ENCODE assay signal across 1 cellular context in the genomic region with DNA sequence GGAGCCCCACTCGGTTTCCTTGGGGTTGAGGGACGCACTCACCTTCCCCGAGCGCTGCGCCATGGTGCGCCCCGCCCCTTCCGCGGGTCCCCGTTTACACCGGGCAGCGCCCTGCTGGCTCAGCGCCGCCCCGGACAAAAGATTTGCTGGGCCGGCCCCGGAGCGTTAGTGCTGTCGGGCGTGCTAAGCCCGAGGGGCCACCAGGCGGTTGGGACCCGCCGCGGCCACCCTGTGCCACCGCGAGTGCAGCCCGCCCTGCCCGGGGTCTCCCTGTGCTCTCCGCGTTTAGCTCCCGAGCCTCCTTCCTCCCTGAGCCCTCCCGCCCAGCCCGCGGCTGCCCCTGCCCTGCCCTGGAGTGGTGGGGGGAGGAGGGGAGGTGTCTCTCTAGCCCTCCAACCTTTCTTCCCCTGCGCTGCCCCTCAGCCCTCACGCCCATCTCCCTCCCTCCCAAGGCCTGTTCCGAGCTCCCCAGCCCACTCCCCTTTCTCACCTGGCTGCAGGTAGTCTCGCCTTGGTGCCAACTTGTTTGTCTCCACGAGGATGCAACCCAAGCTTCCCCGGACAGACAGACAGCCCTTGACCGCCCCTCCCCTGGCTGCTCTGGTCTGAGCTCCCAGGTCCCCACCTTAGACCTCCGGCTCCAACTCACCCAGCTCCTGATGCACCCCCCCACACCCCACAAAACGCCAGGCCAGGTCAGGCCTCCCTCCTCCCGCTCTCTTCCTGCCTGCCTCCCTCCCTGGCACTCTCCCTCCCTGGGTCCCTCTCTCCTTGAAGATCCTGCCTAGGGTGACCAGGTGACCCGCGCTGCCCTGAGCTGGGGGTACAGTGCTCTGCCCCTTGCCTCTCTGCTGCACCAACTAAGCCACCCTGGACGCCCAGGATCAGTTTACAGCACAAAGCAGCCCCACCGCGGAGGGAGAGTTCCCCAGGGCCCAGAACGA.
A peak's percentile ranks its signal among the peaks of the same experiment; 100 is the strongest.
TF ChIP-seq lines count a peak whose summit lies in the region.

Gene CRYGN, minus strand, starts transcription at position 287 of the 944 bp plus-strand sequence. Its CDS starts 224 bp downstream, at position 63.

TF ChIP-seq in WTC11, 78 proteins besides CTCF, POLR2A, EP300 and RAD21 (continued from another document and continues in another):
- TF ChIP-seq, protein P1, sequence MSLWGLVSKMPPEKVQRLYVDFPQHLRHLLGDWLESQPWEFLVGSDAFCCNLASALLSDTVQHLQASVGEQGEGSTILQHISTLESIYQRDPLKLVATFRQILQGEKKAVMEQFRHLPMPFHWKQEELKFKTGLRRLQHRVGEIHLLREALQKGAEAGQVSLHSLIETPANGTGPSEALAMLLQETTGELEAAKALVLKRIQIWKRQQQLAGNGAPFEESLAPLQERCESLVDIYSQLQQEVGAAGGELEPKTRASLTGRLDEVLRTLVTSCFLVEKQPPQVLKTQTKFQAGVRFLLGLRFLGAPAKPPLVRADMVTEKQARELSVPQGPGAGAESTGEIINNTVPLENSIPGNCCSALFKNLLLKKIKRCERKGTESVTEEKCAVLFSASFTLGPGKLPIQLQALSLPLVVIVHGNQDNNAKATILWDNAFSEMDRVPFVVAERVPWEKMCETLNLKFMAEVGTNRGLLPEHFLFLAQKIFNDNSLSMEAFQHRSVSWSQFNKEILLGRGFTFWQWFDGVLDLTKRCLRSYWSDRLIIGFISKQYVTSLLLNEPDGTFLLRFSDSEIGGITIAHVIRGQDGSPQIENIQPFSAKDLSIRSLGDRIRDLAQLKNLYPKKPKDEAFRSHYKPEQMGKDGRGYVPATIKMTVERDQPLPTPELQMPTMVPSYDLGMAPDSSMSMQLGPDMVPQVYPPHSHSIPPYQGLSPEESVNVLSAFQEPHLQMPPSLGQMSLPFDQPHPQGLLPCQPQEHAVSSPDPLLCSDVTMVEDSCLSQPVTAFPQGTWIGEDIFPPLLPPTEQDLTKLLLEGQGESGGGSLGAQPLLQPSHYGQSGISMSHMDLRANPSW (CRISPR knock-in tag; conservative IDR thresholded peaks at IDR 0.05; ENCODE audit: low read depth): no peak
- TF ChIP-seq ETV6 (CRISPR knock-in tag; IDR thresholded peaks at IDR 0.05): 0 out of 2 replicates have a peak, but pooled peaks have one; percentile 44
- TF ChIP-seq, protein P2, sequence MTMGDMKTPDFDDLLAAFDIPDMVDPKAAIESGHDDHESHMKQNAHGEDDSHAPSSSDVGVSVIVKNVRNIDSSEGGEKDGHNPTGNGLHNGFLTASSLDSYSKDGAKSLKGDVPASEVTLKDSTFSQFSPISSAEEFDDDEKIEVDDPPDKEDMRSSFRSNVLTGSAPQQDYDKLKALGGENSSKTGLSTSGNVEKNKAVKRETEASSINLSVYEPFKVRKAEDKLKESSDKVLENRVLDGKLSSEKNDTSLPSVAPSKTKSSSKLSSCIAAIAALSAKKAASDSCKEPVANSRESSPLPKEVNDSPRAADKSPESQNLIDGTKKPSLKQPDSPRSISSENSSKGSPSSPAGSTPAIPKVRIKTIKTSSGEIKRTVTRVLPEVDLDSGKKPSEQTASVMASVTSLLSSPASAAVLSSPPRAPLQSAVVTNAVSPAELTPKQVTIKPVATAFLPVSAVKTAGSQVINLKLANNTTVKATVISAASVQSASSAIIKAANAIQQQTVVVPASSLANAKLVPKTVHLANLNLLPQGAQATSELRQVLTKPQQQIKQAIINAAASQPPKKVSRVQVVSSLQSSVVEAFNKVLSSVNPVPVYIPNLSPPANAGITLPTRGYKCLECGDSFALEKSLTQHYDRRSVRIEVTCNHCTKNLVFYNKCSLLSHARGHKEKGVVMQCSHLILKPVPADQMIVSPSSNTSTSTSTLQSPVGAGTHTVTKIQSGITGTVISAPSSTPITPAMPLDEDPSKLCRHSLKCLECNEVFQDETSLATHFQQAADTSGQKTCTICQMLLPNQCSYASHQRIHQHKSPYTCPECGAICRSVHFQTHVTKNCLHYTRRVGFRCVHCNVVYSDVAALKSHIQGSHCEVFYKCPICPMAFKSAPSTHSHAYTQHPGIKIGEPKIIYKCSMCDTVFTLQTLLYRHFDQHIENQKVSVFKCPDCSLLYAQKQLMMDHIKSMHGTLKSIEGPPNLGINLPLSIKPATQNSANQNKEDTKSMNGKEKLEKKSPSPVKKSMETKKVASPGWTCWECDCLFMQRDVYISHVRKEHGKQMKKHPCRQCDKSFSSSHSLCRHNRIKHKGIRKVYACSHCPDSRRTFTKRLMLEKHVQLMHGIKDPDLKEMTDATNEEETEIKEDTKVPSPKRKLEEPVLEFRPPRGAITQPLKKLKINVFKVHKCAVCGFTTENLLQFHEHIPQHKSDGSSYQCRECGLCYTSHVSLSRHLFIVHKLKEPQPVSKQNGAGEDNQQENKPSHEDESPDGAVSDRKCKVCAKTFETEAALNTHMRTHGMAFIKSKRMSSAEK (CRISPR knock-in tag; IDR thresholded peaks at IDR 0.05; ENCODE audit: borderline replicate concordance): no peak
- no peak for TF ChIP-seq ESRRA (CRISPR knock-in tag; IDR thresholded peaks at IDR 0.05; ENCODE audit: borderline replicate concordance)
- TF ChIP-seq ERG (CRISPR knock-in tag; IDR thresholded peaks at IDR 0.05): no peak
- 0 out of 2 replicates have a peak, but pooled peaks have one; percentile 48 for TF ChIP-seq CBFB (CRISPR knock-in tag; IDR thresholded peaks at IDR 0.05; ENCODE audit: low read depth)
- TF ChIP-seq, protein P3, sequence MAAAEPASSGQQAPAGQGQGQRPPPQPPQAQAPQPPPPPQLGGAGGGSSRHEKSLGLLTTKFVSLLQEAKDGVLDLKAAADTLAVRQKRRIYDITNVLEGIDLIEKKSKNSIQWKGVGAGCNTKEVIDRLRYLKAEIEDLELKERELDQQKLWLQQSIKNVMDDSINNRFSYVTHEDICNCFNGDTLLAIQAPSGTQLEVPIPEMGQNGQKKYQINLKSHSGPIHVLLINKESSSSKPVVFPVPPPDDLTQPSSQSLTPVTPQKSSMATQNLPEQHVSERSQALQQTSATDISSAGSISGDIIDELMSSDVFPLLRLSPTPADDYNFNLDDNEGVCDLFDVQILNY (CRISPR knock-in tag; IDR thresholded peaks at IDR 0.05): 0 out of 2 replicates have a peak, but pooled peaks have one; percentile 31
- TF ChIP-seq, protein P4, sequence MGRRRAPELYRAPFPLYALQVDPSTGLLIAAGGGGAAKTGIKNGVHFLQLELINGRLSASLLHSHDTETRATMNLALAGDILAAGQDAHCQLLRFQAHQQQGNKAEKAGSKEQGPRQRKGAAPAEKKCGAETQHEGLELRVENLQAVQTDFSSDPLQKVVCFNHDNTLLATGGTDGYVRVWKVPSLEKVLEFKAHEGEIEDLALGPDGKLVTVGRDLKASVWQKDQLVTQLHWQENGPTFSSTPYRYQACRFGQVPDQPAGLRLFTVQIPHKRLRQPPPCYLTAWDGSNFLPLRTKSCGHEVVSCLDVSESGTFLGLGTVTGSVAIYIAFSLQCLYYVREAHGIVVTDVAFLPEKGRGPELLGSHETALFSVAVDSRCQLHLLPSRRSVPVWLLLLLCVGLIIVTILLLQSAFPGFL (CRISPR knock-in tag; IDR thresholded peaks at IDR 0.05; ENCODE audit: borderline replicate concordance): no peak
- TF ChIP-seq IRF1 (CRISPR knock-in tag; IDR thresholded peaks at IDR 0.05): no peak
- TF ChIP-seq SP1 (CRISPR knock-in tag; conservative IDR thresholded peaks at IDR 0.05): 0 out of 2 replicates have a peak, but pooled peaks have one; percentile 39
- no peak for TF ChIP-seq ZNF317 (CRISPR knock-in tag; IDR thresholded peaks at IDR 0.05; ENCODE audit: borderline replicate concordance, low read depth)
- no peak for TF ChIP-seq ZNF396 (CRISPR knock-in tag; IDR thresholded peaks at IDR 0.05; ENCODE audit: borderline replicate concordance)
- no peak for TF ChIP-seq SOX15 (CRISPR knock-in tag; IDR thresholded peaks at IDR 0.05)
- TF ChIP-seq, protein P5, sequence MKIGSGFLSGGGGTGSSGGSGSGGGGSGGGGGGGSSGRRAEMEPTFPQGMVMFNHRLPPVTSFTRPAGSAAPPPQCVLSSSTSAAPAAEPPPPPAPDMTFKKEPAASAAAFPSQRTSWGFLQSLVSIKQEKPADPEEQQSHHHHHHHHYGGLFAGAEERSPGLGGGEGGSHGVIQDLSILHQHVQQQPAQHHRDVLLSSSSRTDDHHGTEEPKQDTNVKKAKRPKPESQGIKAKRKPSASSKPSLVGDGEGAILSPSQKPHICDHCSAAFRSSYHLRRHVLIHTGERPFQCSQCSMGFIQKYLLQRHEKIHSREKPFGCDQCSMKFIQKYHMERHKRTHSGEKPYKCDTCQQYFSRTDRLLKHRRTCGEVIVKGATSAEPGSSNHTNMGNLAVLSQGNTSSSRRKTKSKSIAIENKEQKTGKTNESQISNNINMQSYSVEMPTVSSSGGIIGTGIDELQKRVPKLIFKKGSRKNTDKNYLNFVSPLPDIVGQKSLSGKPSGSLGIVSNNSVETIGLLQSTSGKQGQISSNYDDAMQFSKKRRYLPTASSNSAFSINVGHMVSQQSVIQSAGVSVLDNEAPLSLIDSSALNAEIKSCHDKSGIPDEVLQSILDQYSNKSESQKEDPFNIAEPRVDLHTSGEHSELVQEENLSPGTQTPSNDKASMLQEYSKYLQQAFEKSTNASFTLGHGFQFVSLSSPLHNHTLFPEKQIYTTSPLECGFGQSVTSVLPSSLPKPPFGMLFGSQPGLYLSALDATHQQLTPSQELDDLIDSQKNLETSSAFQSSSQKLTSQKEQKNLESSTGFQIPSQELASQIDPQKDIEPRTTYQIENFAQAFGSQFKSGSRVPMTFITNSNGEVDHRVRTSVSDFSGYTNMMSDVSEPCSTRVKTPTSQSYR (CRISPR knock-in tag; IDR thresholded peaks at IDR 0.05): 0 out of 2 replicates have a peak, but pooled peaks have one; percentile 68
- no peak; the same call in 1 of the 2 replicates for TF ChIP-seq FOXK1 (CRISPR knock-in tag; IDR thresholded peaks at IDR 0.05)
- TF ChIP-seq NR2C2 (CRISPR knock-in tag; IDR thresholded peaks at IDR 0.05): no peak
- peak; percentile 55; the same call in 1 of the 2 replicates for TF ChIP-seq TP53 (CRISPR knock-in tag; IDR thresholded peaks at IDR 0.05)
- TF ChIP-seq NR3C1 (CRISPR knock-in tag; conservative IDR thresholded peaks at IDR 0.05; ENCODE audit: low read depth): no peak
- no peak for TF ChIP-seq ZMAT4 (CRISPR knock-in tag; IDR thresholded peaks at IDR 0.05)
- TF ChIP-seq, protein P6, sequence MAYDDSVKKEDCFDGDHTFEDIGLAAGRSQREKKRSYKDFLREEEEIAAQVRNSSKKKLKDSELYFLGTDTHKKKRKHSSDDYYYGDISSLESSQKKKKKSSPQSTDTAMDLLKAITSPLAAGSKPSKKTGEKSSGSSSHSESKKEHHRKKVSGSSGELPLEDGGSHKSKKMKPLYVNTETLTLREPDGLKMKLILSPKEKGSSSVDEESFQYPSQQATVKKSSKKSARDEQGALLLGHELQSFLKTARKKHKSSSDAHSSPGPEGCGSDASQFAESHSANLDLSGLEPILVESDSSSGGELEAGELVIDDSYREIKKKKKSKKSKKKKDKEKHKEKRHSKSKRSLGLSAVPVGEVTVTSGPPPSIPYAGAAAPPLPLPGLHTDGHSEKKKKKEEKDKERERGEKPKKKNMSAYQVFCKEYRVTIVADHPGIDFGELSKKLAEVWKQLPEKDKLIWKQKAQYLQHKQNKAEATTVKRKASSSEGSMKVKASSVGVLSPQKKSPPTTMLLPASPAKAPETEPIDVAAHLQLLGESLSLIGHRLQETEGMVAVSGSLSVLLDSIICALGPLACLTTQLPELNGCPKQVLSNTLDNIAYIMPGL (CRISPR knock-in tag; IDR thresholded peaks at IDR 0.05): peak; percentile 59; the same call in 1 of the 2 replicates
- TF ChIP-seq ZBTB21 (CRISPR knock-in tag; IDR thresholded peaks at IDR 0.05; ENCODE audit: borderline replicate concordance): no peak
- no peak for TF ChIP-seq GRHL2 (CRISPR knock-in tag; IDR thresholded peaks at IDR 0.05; ENCODE audit: insufficient replicate concordance, severe bottlenecking)
- no peak for TF ChIP-seq USF1 (CRISPR knock-in tag; IDR thresholded peaks at IDR 0.05)
- no peak for TF ChIP-seq ZNF423 (CRISPR knock-in tag; IDR thresholded peaks at IDR 0.05)
- TF ChIP-seq JUN (CRISPR knock-in tag; IDR thresholded peaks at IDR 0.05): no peak
- TF ChIP-seq, protein P7, sequence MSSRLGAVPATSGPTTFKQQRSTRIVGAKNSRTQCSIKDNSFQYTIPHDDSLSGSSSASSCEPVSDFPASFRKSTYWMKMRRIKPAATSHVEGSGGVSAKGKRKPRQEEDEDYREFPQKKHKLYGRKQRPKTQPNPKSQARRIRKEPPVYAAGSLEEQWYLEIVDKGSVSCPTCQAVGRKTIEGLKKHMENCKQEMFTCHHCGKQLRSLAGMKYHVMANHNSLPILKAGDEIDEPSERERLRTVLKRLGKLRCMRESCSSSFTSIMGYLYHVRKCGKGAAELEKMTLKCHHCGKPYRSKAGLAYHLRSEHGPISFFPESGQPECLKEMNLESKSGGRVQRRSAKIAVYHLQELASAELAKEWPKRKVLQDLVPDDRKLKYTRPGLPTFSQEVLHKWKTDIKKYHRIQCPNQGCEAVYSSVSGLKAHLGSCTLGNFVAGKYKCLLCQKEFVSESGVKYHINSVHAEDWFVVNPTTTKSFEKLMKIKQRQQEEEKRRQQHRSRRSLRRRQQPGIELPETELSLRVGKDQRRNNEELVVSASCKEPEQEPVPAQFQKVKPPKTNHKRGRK (CRISPR knock-in tag; IDR thresholded peaks at IDR 0.05; ENCODE audit: borderline replicate concordance): no peak
- no peak for TF ChIP-seq ATF1 (CRISPR knock-in tag; IDR thresholded peaks at IDR 0.05)
- TF ChIP-seq KAT7 (CRISPR knock-in tag; IDR thresholded peaks at IDR 0.05; ENCODE audit: borderline replicate concordance): peak; percentile 91
